ENCODE assay signal across 1 cellular context in genomic region chrX:70133303-70134115, GRCh38.
TF ChIP-seq lines count a peak whose summit lies in the region.

TSS of gene IGBP1 (plus strand) at chrX:70133447. CDS start at chrX:70133948, 501 bp downstream.

TF ChIP-seq in K562, 482 proteins besides CTCF, POLR2A, EP300 and RAD21 (continued from another document and continues in another):
- no peak for TF ChIP-seq BRF2 (IDR thresholded peaks at IDR 0.05; ENCODE audit: borderline replicate concordance, insufficient read depth, insufficient read length)
- TF ChIP-seq SPI1 (IDR thresholded peaks at IDR 0.05; ENCODE audit: borderline replicate concordance, low read depth, low read length), result 0 out of 2 replicates have a peak, but pooled peaks have one; percentile 27
- TF ChIP-seq SRSF1 (IDR thresholded peaks at IDR 0.05; ENCODE audit: low read depth, low read length), result no peak
- no peak for TF ChIP-seq ZSCAN29 (IDR thresholded peaks at IDR 0.05)
- TF ChIP-seq SP1 (CRISPR knock-in tag; IDR thresholded peaks at IDR 0.05), result no peak; the same call in 1 of the 2 replicates
- no peak for TF ChIP-seq CBFA2T2 (conservative IDR thresholded peaks at IDR 0.05)
- no peak for TF ChIP-seq THRA (IDR thresholded peaks at IDR 0.05)
- no peak for TF ChIP-seq ATF6 (CRISPR knock-in tag; IDR thresholded peaks at IDR 0.05)
- TF ChIP-seq KDM4B (IDR thresholded peaks at IDR 0.05; ENCODE audit: borderline replicate concordance in 2 of 2, low read depth in 1 of 2), result peak in 1 of 2 experiments; percentile 39; a peak in 1 of 4 replicates
- no peak for TF ChIP-seq CBFB (CRISPR knock-in tag; IDR thresholded peaks at IDR 0.05)
- peak; percentile 71 for TF ChIP-seq KDM5B (IDR thresholded peaks at IDR 0.05; ENCODE audit: insufficient replicate concordance, low read depth, low read length)
- TF ChIP-seq NR1H2 (CRISPR knock-in tag; IDR thresholded peaks at IDR 0.05), result no peak
- no peak for TF ChIP-seq RNF219 (CRISPR knock-in tag; IDR thresholded peaks at IDR 0.05)
- TF ChIP-seq FOXA3 (CRISPR knock-in tag; conservative IDR thresholded peaks at IDR 0.05 in 1 of 2, IDR thresholded peaks at IDR 0.05 in 1 of 2), result no peak
- TF ChIP-seq MBD1 (CRISPR knock-in tag; IDR thresholded peaks at IDR 0.05), result no peak
- TF ChIP-seq FOXP1 (CRISPR knock-in tag; IDR thresholded peaks at IDR 0.05), result no peak
- TF ChIP-seq PTRF (tag; IDR thresholded peaks at IDR 0.05), result no peak
- TF ChIP-seq ZNF184 (CRISPR knock-in tag; IDR thresholded peaks at IDR 0.05), result no peak
- no peak for TF ChIP-seq TRIM28 (IDR thresholded peaks at IDR 0.05)
- TF ChIP-seq THAP7 (CRISPR knock-in tag; IDR thresholded peaks at IDR 0.05), result no peak
- TF ChIP-seq ID3 (CRISPR knock-in tag; IDR thresholded peaks at IDR 0.05), result no peak
- TF ChIP-seq ID3 (tag; IDR thresholded peaks at IDR 0.05), result no peak
- 0 out of 2 replicates have a peak, but pooled peaks have one; percentile 61 for TF ChIP-seq ELF2 (CRISPR knock-in tag; IDR thresholded peaks at IDR 0.05)
- TF ChIP-seq JUN (IDR thresholded peaks at IDR 0.05; ENCODE audit: borderline replicate concordance, low read depth, low read length), result no peak
- no peak for TF ChIP-seq JUN (CRISPR knock-in tag; IDR thresholded peaks at IDR 0.05; ENCODE audit: borderline replicate concordance)
- TF ChIP-seq ZNF3 (CRISPR knock-in tag; IDR thresholded peaks at IDR 0.05), result no peak
- TF ChIP-seq DMBX1 (CRISPR knock-in tag; IDR thresholded peaks at IDR 0.05; ENCODE audit: borderline replicate concordance), result no peak
- TF ChIP-seq ZNF609 (CRISPR knock-in tag; IDR thresholded peaks at IDR 0.05; ENCODE audit: borderline replicate concordance), result no peak
- no peak for TF ChIP-seq FIP1L1 (IDR thresholded peaks at IDR 0.05; ENCODE audit: low read depth, low read length, poor library complexity, severe bottlenecking)
- TF ChIP-seq ZNF143 (CRISPR knock-in tag; IDR thresholded peaks at IDR 0.05), result no peak
- no peak for TF ChIP-seq ZNF551 (CRISPR knock-in tag; IDR thresholded peaks at IDR 0.05)
- no peak for TF ChIP-seq ZBTB2 (IDR thresholded peaks at IDR 0.05)
- no peak for TF ChIP-seq THRB (CRISPR knock-in tag; conservative IDR thresholded peaks at IDR 0.05)
- no peak for TF ChIP-seq CLOCK (CRISPR knock-in tag; IDR thresholded peaks at IDR 0.05; ENCODE audit: borderline replicate concordance)
- TF ChIP-seq KLF1 (tag; IDR thresholded peaks at IDR 0.05), result no peak
- TF ChIP-seq CBX3 (IDR thresholded peaks at IDR 0.05; ENCODE audit: borderline replicate concordance in 1 of 2, low read length in 2 of 2), result peak in 1 of 2 experiments; percentile 13; a peak in 1 of 3 replicates
- peak; percentile 82 for TF ChIP-seq TAF7 (tag; IDR thresholded peaks at IDR 0.05)
